In the genomic region with DNA sequence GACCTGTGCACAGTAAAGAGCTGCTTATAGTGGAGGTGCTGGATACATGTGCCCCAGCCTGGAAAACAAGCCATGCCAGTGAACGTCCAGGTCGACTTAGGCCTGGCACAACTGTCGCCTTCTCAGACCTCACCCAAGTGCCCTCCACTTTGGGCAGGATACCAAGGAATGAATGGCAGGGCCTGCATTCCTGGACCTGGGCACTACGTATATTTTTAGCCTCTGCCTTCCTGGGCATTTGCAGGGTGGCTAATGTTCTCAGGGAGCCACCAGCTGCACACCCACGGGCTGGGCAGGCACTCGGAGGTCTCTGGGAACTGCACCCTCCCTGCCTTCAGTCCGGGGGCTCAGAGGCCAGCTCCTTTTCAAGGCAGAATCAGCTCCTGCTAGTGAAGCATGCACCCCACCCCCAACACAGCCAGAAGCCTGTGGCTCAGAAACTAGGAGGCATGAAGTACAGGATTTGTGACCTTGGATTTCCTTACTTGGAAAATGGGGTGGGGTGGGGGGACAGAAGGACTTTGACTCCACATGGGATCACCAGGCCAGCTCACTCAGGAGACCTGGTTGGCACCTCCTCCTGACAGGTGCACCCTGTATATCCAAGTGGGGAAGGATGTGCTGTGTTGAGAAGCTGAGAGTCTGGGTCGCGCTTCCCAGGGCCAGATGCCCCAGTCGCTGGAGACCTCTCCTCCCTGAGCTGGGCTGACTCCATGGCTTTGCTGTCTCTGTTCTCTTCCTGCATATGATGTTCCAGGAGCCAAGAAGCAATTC, we compare ENCODE assay signal across 1 cellular context.
TF ChIP-seq lines count a peak whose summit lies in the region.

No MANE protein-coding gene starts in this region.

TF ChIP-seq in HepG2, 621 proteins besides CTCF, POLR2A, EP300 and RAD21 (continued from another document and continues in another):
- TF ChIP-seq, protein P1, sequence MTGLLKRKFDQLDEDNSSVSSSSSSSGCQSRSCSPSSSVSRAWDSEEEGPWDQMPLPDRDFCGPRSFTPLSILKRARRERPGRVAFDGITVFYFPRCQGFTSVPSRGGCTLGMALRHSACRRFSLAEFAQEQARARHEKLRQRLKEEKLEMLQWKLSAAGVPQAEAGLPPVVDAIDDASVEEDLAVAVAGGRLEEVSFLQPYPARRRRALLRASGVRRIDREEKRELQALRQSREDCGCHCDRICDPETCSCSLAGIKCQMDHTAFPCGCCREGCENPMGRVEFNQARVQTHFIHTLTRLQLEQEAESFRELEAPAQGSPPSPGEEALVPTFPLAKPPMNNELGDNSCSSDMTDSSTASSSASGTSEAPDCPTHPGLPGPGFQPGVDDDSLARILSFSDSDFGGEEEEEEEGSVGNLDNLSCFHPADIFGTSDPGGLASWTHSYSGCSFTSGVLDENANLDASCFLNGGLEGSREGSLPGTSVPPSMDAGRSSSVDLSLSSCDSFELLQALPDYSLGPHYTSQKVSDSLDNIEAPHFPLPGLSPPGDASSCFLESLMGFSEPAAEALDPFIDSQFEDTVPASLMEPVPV (CRISPR knock-in tag; IDR thresholded peaks at IDR 0.05), result no peak
- TF ChIP-seq MED13 (CRISPR knock-in tag; IDR thresholded peaks at IDR 0.05) (no peak), EEA1 (CRISPR knock-in tag; IDR thresholded peaks at IDR 0.05; ENCODE audit: borderline replicate concordance) (no peak), ZIK1 (CRISPR knock-in tag; IDR thresholded peaks at IDR 0.05; ENCODE audit: borderline replicate concordance, low read depth) (no peak; the same call in 1 of the 2 replicates), SMC3 (IDR thresholded peaks at IDR 0.05; ENCODE audit: low read length) (no peak), PHB2 (IDR thresholded peaks at IDR 0.05; ENCODE audit: partially characterized antibody) (no peak), TCF7 (IDR thresholded peaks at IDR 0.05; ENCODE audit: low read depth) (no peak), GZF1 (CRISPR knock-in tag; IDR thresholded peaks at IDR 0.05) (no peak), ATRX (CRISPR knock-in tag; IDR thresholded peaks at IDR 0.05; ENCODE audit: borderline replicate concordance) (no peak), ZNF329 (CRISPR knock-in tag; IDR thresholded peaks at IDR 0.05; ENCODE audit: low read depth) (no peak), AKAP8 (CRISPR knock-in tag; IDR thresholded peaks at IDR 0.05) (peak; percentile 73; the same call in 1 of the 2 replicates), ZBTB20 (CRISPR knock-in tag; IDR thresholded peaks at IDR 0.05; ENCODE audit: borderline replicate concordance, low read depth) (no peak), ZNF232 (CRISPR knock-in tag; IDR thresholded peaks at IDR 0.05; ENCODE audit: borderline replicate concordance) (no peak), HOXA5 (CRISPR knock-in tag; IDR thresholded peaks at IDR 0.05) (no peak), ADNP (CRISPR knock-in tag; IDR thresholded peaks at IDR 0.05) (no peak), FOXJ3 (CRISPR knock-in tag; IDR thresholded peaks at IDR 0.05; ENCODE audit: borderline replicate concordance) (no peak), JUN (CRISPR knock-in tag; IDR thresholded peaks at IDR 0.05) (no peak), CAMTA2 (CRISPR knock-in tag; IDR thresholded peaks at IDR 0.05; ENCODE audit: borderline replicate concordance) (no peak), ZNF724P (CRISPR knock-in tag; IDR thresholded peaks at IDR 0.05; ENCODE audit: borderline replicate concordance) (no peak), IKZF4 (CRISPR knock-in tag; IDR thresholded peaks at IDR 0.05; ENCODE audit: borderline replicate concordance, low read depth, not compliant biosample characterization) (no peak)
- TF ChIP-seq, protein P2, sequence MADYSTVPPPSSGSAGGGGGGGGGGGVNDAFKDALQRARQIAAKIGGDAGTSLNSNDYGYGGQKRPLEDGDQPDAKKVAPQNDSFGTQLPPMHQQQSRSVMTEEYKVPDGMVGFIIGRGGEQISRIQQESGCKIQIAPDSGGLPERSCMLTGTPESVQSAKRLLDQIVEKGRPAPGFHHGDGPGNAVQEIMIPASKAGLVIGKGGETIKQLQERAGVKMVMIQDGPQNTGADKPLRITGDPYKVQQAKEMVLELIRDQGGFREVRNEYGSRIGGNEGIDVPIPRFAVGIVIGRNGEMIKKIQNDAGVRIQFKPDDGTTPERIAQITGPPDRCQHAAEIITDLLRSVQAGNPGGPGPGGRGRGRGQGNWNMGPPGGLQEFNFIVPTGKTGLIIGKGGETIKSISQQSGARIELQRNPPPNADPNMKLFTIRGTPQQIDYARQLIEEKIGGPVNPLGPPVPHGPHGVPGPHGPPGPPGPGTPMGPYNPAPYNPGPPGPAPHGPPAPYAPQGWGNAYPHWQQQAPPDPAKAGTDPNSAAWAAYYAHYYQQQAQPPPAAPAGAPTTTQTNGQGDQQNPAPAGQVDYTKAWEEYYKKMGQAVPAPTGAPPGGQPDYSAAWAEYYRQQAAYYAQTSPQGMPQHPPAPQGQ (CRISPR knock-in tag; IDR thresholded peaks at IDR 0.05; ENCODE audit: borderline replicate concordance), result peak; percentile 78; the same call in 1 of the 2 replicates
- TF ChIP-seq, protein P3, sequence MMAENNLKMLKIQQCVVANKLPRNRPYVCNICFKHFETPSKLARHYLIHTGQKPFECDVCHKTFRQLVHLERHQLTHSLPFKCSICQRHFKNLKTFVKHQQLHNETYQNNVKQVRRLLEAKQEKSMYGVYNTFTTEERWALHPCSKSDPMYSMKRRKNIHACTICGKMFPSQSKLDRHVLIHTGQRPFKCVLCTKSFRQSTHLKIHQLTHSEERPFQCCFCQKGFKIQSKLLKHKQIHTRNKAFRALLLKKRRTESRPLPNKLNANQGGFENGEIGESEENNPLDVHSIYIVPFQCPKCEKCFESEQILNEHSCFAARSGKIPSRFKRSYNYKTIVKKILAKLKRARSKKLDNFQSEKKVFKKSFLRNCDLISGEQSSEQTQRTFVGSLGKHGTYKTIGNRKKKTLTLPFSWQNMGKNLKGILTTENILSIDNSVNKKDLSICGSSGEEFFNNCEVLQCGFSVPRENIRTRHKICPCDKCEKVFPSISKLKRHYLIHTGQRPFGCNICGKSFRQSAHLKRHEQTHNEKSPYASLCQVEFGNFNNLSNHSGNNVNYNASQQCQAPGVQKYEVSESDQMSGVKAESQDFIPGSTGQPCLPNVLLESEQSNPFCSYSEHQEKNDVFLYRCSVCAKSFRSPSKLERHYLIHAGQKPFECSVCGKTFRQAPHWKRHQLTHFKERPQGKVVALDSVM (CRISPR knock-in tag; IDR thresholded peaks at IDR 0.05), result peak; percentile 55; the same call in 1 of the 2 replicates
- TF ChIP-seq, protein P4, sequence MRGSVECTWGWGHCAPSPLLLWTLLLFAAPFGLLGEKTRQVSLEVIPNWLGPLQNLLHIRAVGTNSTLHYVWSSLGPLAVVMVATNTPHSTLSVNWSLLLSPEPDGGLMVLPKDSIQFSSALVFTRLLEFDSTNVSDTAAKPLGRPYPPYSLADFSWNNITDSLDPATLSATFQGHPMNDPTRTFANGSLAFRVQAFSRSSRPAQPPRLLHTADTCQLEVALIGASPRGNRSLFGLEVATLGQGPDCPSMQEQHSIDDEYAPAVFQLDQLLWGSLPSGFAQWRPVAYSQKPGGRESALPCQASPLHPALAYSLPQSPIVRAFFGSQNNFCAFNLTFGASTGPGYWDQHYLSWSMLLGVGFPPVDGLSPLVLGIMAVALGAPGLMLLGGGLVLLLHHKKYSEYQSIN (CRISPR knock-in tag; IDR thresholded peaks at IDR 0.05; ENCODE audit: borderline replicate concordance), result no peak
- TF ChIP-seq, protein P5, sequence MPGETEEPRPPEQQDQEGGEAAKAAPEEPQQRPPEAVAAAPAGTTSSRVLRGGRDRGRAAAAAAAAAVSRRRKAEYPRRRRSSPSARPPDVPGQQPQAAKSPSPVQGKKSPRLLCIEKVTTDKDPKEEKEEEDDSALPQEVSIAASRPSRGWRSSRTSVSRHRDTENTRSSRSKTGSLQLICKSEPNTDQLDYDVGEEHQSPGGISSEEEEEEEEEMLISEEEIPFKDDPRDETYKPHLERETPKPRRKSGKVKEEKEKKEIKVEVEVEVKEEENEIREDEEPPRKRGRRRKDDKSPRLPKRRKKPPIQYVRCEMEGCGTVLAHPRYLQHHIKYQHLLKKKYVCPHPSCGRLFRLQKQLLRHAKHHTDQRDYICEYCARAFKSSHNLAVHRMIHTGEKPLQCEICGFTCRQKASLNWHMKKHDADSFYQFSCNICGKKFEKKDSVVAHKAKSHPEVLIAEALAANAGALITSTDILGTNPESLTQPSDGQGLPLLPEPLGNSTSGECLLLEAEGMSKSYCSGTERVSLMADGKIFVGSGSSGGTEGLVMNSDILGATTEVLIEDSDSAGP (CRISPR knock-in tag; IDR thresholded peaks at IDR 0.05; ENCODE audit: borderline replicate concordance), result peak; percentile 52; the same call in 1 of the 2 replicates
- TF ChIP-seq, protein P6, sequence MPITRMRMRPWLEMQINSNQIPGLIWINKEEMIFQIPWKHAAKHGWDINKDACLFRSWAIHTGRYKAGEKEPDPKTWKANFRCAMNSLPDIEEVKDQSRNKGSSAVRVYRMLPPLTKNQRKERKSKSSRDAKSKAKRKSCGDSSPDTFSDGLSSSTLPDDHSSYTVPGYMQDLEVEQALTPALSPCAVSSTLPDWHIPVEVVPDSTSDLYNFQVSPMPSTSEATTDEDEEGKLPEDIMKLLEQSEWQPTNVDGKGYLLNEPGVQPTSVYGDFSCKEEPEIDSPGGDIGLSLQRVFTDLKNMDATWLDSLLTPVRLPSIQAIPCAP (CRISPR knock-in tag; IDR thresholded peaks at IDR 0.05; ENCODE audit: low read depth), result no peak
- TF ChIP-seq, protein P7, sequence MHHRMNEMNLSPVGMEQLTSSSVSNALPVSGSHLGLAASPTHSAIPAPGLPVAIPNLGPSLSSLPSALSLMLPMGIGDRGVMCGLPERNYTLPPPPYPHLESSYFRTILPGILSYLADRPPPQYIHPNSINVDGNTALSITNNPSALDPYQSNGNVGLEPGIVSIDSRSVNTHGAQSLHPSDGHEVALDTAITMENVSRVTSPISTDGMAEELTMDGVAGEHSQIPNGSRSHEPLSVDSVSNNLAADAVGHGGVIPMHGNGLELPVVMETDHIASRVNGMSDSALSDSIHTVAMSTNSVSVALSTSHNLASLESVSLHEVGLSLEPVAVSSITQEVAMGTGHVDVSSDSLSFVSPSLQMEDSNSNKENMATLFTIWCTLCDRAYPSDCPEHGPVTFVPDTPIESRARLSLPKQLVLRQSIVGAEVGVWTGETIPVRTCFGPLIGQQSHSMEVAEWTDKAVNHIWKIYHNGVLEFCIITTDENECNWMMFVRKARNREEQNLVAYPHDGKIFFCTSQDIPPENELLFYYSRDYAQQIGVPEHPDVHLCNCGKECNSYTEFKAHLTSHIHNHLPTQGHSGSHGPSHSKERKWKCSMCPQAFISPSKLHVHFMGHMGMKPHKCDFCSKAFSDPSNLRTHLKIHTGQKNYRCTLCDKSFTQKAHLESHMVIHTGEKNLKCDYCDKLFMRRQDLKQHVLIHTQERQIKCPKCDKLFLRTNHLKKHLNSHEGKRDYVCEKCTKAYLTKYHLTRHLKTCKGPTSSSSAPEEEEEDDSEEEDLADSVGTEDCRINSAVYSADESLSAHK (CRISPR knock-in tag; IDR thresholded peaks at IDR 0.05; ENCODE audit: borderline replicate concordance), result peak; percentile 43; the same call in 1 of the 2 replicates
- TF ChIP-seq, protein P8, sequence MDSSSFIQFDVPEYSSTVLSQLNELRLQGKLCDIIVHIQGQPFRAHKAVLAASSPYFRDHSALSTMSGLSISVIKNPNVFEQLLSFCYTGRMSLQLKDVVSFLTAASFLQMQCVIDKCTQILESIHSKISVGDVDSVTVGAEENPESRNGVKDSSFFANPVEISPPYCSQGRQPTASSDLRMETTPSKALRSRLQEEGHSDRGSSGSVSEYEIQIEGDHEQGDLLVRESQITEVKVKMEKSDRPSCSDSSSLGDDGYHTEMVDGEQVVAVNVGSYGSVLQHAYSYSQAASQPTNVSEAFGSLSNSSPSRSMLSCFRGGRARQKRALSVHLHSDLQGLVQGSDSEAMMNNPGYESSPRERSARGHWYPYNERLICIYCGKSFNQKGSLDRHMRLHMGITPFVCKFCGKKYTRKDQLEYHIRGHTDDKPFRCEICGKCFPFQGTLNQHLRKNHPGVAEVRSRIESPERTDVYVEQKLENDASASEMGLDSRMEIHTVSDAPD (CRISPR knock-in tag; IDR thresholded peaks at IDR 0.05), result no peak
- TF ChIP-seq, protein P9, sequence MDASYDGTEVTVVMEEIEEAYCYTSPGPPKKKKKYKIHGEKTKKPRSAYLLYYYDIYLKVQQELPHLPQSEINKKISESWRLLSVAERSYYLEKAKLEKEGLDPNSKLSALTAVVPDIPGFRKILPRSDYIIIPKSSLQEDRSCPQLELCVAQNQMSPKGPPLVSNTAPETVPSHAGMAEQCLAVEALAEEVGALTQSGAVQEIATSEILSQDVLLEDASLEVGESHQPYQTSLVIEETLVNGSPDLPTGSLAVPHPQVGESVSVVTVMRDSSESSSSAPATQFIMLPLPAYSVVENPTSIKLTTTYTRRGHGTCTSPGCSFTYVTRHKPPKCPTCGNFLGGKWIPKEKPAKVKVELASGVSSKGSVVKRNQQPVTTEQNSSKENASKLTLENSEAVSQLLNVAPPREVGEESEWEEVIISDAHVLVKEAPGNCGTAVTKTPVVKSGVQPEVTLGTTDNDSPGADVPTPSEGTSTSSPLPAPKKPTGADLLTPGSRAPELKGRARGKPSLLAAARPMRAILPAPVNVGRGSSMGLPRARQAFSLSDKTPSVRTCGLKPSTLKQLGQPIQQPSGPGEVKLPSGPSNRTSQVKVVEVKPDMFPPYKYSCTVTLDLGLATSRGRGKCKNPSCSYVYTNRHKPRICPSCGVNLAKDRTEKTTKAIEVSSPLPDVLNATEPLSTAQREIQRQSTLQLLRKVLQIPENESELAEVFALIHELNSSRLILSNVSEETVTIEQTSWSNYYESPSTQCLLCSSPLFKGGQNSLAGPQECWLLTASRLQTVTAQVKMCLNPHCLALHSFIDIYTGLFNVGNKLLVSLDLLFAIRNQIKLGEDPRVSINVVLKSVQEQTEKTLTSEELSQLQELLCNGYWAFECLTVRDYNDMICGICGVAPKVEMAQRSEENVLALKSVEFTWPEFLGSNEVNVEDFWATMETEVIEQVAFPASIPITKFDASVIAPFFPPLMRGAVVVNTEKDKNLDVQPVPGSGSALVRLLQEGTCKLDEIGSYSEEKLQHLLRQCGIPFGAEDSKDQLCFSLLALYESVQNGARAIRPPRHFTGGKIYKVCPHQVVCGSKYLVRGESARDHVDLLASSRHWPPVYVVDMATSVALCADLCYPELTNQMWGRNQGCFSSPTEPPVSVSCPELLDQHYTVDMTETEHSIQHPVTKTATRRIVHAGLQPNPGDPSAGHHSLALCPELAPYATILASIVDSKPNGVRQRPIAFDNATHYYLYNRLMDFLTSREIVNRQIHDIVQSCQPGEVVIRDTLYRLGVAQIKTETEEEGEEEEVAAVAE (CRISPR knock-in tag; IDR thresholded peaks at IDR 0.05; ENCODE audit: borderline replicate concordance), result no peak; the same call in 1 of the 2 replicates
- TF ChIP-seq, protein P10, sequence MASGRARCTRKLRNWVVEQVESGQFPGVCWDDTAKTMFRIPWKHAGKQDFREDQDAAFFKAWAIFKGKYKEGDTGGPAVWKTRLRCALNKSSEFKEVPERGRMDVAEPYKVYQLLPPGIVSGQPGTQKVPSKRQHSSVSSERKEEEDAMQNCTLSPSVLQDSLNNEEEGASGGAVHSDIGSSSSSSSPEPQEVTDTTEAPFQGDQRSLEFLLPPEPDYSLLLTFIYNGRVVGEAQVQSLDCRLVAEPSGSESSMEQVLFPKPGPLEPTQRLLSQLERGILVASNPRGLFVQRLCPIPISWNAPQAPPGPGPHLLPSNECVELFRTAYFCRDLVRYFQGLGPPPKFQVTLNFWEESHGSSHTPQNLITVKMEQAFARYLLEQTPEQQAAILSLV (CRISPR knock-in tag; IDR thresholded peaks at IDR 0.05; ENCODE audit: borderline replicate concordance), result no peak
- TF ChIP-seq, protein P11, sequence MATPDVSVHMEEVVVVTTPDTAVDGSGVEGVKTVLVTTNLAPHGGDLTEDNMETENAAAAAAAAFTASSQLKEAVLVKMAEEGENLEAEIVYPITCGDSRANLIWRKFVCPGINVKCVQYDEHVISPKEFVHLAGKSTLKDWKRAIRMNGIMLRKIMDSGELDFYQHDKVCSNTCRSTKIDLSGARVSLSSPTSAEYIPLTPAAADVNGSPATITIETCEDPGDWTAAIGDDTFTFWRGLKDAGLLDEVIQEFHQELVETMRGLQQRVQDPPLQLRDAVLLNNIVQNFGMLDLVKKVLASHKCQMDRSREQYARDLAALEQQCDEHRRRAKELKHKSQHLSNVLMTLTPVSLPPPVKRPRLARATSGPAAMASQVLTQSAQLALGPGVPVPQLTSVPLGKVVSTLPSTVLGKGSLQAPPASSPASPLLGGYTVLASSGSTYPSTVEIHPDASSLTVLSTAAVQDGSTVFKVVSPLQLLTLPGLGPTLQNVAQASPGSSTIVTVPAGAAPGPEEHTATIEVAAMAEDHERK (CRISPR knock-in tag; IDR thresholded peaks at IDR 0.05; ENCODE audit: low read depth), result no peak
